32 cellular contexts compared by ENCODE assay signal in genomic region chr9:37522971-37523370, GRCh38.
"Had no signal": no experiment of that assay in that cellular context is flagged by ENCODE, and none has a peak within 500 bp of the region (broad histone marks: within the 10 kb centered on the region; RNA-seq: fewer than 3 reads in every experiment).

No MANE protein-coding gene starts in this region.

- H3K4me3 ChIP-seq: body of pancreas, breast epithelium had no signal

- H3K36me3 ChIP-seq: breast epithelium had no signal

- H3K27me3 ChIP-seq: body of pancreas, brain microvascular endothelial cell, breast epithelium had no signal

- H3K4me1 ChIP-seq: body of pancreas, breast epithelium had no signal

- FAIRE-seq: astrocyte, TTC549 had no signal

- H3K9me3 Mint-ChIP-seq: activated B cell treated with CpG ODN at 0.5 μM for 24 hours; activated CD4-positive, alpha-beta memory T cell treated with anti-CD3 and anti-CD28 coated beads for 36 hours; activated CD4-positive, alpha-beta T cell treated with anti-CD3 and anti-CD28 coated beads, Interleukin-2, amount 10 ng/mL, durations not matched to agents 24 days and 14 days; activated CD8-positive, alpha-beta T cell treated with anti-CD3 and anti-CD28 coated beads for 36 hours; activated naive CD4-positive, alpha-beta T cell treated with anti-CD3 and anti-CD28 coated beads, Interleukin-2, amount 10 ng/mL, durations not matched to agents 7 days and 5 days; activated naive CD4-positive, alpha-beta T cell treated with anti-CD3 and anti-CD28 coated beads, Interleukin-2, amount 50 U/mL, for 72 hours; activated naive CD8-positive, alpha-beta T cell treated with anti-CD3 and anti-CD28 coated beads for 36 hours; activated T-helper 1 cell treated with anti-CD3 and anti-CD28 coated beads, Interleukin-12 subunit alpha, Interleukin-12 subunit beta, Interleukin-2, Interleukin-4 antibody, amounts not matched to agents 30 ng/mL and 10 ng/mL and 1 ng/mL, durations not matched to agents 14 hours and 24 hours and 36 hours; activated T-helper 2 cell treated with anti-CD3 and anti-CD28 coated beads, Interferon-gamma antibody, Interleukin-2, Interleukin-4, amounts not matched to agents 10 μg/mL and 5 μg/mL and 100 μg/mL, durations not matched to agents 14 hours and 24 hours and 36 hours; T-helper 1 cell treated with Interleukin-12 subunit alpha and Interleukin-12 subunit beta and Interleukin-4 antibody, amounts not matched to agents 30 μg/mL and 1 μg/mL, for 36 hours; T-helper 2 cell treated with Interferon-gamma antibody and Interleukin-4, amounts not matched to agents 5 μg/mL and 100 μg/mL, for 36 hours had no signal

- H3K36me3 Mint-ChIP-seq: activated naive CD4-positive, alpha-beta T cell treated with anti-CD3 and anti-CD28 coated beads, Interleukin-2, amount 10 ng/mL, durations not matched to agents 7 days and 5 days had no signal

- H3K4me1 Mint-ChIP-seq: activated B cell treated with CpG ODN at 0.5 μM for 24 hours; activated CD4-positive, alpha-beta T cell treated with anti-CD3 and anti-CD28 coated beads, Interleukin-2, amount 10 ng/mL, durations not matched to agents 24 days and 14 days; activated naive CD4-positive, alpha-beta T cell treated with anti-CD3 and anti-CD28 coated beads, Interleukin-2, amount 10 ng/mL, durations not matched to agents 7 days and 5 days; activated naive CD8-positive, alpha-beta T cell treated with anti-CD3 and anti-CD28 coated beads for 36 hours had no signal

- DNase-seq: activated B cell treated with CpG ODN at 0.5 μM for 24 hours; activated CD4-positive, alpha-beta memory T cell treated with anti-CD3 and anti-CD28 coated beads for 36 hours; activated CD4-positive, alpha-beta T cell treated with anti-CD3 and anti-CD28 coated beads for 4 hours; activated CD4-positive, alpha-beta T cell treated with anti-CD3 and anti-CD28 coated beads, Interleukin-2, amount 10 ng/mL, durations not matched to agents 24 days and 14 days; activated CD4-positive, alpha-beta T cell treated with anti-CD3 and anti-CD28 coated beads, Interleukin-2, amount 50 U/mL, for 1 hour; activated CD4-positive, alpha-beta T cell treated with anti-CD3 and anti-CD28 coated beads, Interleukin-2, amount 50 U/mL, for 4 hours; activated CD4-positive, CD25-positive, alpha-beta regulatory T cell treated with anti-CD3 and anti-CD28 coated beads, Interleukin-2, amount 50 U/mL, for 72 hours; activated CD8-positive, alpha-beta memory T cell treated with anti-CD3 and anti-CD28 coated beads, Interleukin-2, amount 50 U/mL, for 4 hours; activated CD8-positive, alpha-beta T cell treated with anti-CD3 and anti-CD28 coated beads for 36 hours; activated effector memory CD4-positive, alpha-beta T cell treated with Interleukin-2 at 50 U/mL for 16 hours; activated gamma-delta T cell; activated naive CD4-positive, alpha-beta T cell treated with anti-CD3 and anti-CD28 coated beads, Interleukin-2, amount 10 ng/mL, durations not matched to agents 7 days and 5 days; activated naive CD4-positive, alpha-beta T cell treated with Interleukin-2 at 50 U/mL for 16 hours; activated naive CD8-positive, alpha-beta T cell treated with anti-CD3 and anti-CD28 coated beads for 36 hours; activated T-cell treated with anti-CD3 and anti-CD28 coated beads for 4 hours; activated T-cell treated with anti-CD3 and anti-CD28 coated beads, Interleukin-2, amount 50 U/mL, for 1 hour; activated T-cell treated with anti-CD3 and anti-CD28 coated beads, Interleukin-2, amount 50 U/mL, for 48 hours; body of pancreas; brain microvascular endothelial cell; central memory CD4-positive, alpha-beta T cell; T-helper 1 cell; T-helper 2 cell; T-helper 9 cell had no signal

- H3K27ac ChIP-seq: body of pancreas, brain microvascular endothelial cell, breast epithelium, VCaP had no signal

- ATAC-seq: activated CD8-positive, alpha-beta T cell treated with anti-CD3 and anti-CD28 coated beads for 36 hours; activated naive CD4-positive, alpha-beta T cell treated with anti-CD3 and anti-CD28 coated beads, Interleukin-2, amount 50 U/mL, for 72 hours; body of pancreas had no signal

- H3K4me3 Mint-ChIP-seq: activated B cell treated with CpG ODN at 0.5 μM for 24 hours; activated CD4-positive, alpha-beta memory T cell treated with anti-CD3 and anti-CD28 coated beads for 36 hours; activated CD4-positive, alpha-beta T cell treated with anti-CD3 and anti-CD28 coated beads, Interleukin-2, amount 10 ng/mL, durations not matched to agents 24 days and 14 days; activated CD8-positive, alpha-beta T cell treated with anti-CD3 and anti-CD28 coated beads for 36 hours; activated naive CD4-positive, alpha-beta T cell treated with anti-CD3 and anti-CD28 coated beads, Interleukin-2, amount 10 ng/mL, durations not matched to agents 7 days and 5 days; activated naive CD8-positive, alpha-beta T cell treated with anti-CD3 and anti-CD28 coated beads for 36 hours; activated T-helper 1 cell treated with anti-CD3 and anti-CD28 coated beads, Interleukin-12 subunit alpha, Interleukin-12 subunit beta, Interleukin-2, Interleukin-4 antibody, amounts not matched to agents 30 ng/mL and 10 ng/mL and 1 ng/mL, durations not matched to agents 14 hours and 24 hours and 36 hours; T-helper 1 cell treated with Interleukin-12 subunit alpha and Interleukin-12 subunit beta and Interleukin-4 antibody, amounts not matched to agents 30 μg/mL and 1 μg/mL, for 36 hours; T-helper 2 cell treated with Interferon-gamma antibody and Interleukin-4, amounts not matched to agents 5 μg/mL and 100 μg/mL, for 36 hours had no signal

- H3K27me3 Mint-ChIP-seq: activated B cell treated with CpG ODN at 0.5 μM for 24 hours; activated CD4-positive, alpha-beta memory T cell treated with anti-CD3 and anti-CD28 coated beads for 36 hours; activated CD4-positive, alpha-beta T cell treated with anti-CD3 and anti-CD28 coated beads, Interleukin-2, amount 10 ng/mL, durations not matched to agents 24 days and 14 days; activated CD8-positive, alpha-beta T cell treated with anti-CD3 and anti-CD28 coated beads for 36 hours; activated naive CD4-positive, alpha-beta T cell treated with anti-CD3 and anti-CD28 coated beads, Interleukin-2, amount 10 ng/mL, durations not matched to agents 7 days and 5 days; activated naive CD8-positive, alpha-beta T cell treated with anti-CD3 and anti-CD28 coated beads for 36 hours had no signal

- H3K27ac Mint-ChIP-seq: activated B cell treated with CpG ODN at 0.5 μM for 24 hours; activated CD4-positive, alpha-beta memory T cell treated with anti-CD3 and anti-CD28 coated beads for 36 hours; activated CD4-positive, alpha-beta T cell treated with anti-CD3 and anti-CD28 coated beads, Interleukin-2, amount 10 ng/mL, durations not matched to agents 24 days and 14 days; activated CD8-positive, alpha-beta T cell treated with anti-CD3 and anti-CD28 coated beads for 36 hours; activated naive CD4-positive, alpha-beta T cell treated with anti-CD3 and anti-CD28 coated beads, Interleukin-2, amount 10 ng/mL, durations not matched to agents 7 days and 5 days; activated naive CD4-positive, alpha-beta T cell treated with anti-CD3 and anti-CD28 coated beads, Interleukin-2, amount 50 U/mL, for 72 hours; activated naive CD8-positive, alpha-beta T cell treated with anti-CD3 and anti-CD28 coated beads for 36 hours; activated T-helper 1 cell treated with anti-CD3 and anti-CD28 coated beads, Interleukin-12 subunit alpha, Interleukin-12 subunit beta, Interleukin-2, Interleukin-4 antibody, amounts not matched to agents 30 ng/mL and 10 ng/mL and 1 ng/mL, durations not matched to agents 14 hours and 24 hours and 36 hours; activated T-helper 2 cell treated with anti-CD3 and anti-CD28 coated beads, Interferon-gamma antibody, Interleukin-2, Interleukin-4, amounts not matched to agents 10 μg/mL and 5 μg/mL and 100 μg/mL, durations not matched to agents 14 hours and 24 hours and 36 hours; T-helper 1 cell treated with Interleukin-12 subunit alpha and Interleukin-12 subunit beta and Interleukin-4 antibody, amounts not matched to agents 30 μg/mL and 1 μg/mL, for 36 hours; T-helper 2 cell treated with Interferon-gamma antibody and Interleukin-4, amounts not matched to agents 5 μg/mL and 100 μg/mL, for 36 hours had no signal

- H3K9me3 ChIP-seq: body of pancreas, breast epithelium had no signal
